8 cellular contexts compared by ENCODE assay signal in genomic region chr6:84228198-84228543, GRCh38. TPM values are rescaled to one million over a fixed set of nuclear protein-coding genes. Genes with fewer than 3 reads are reported as not detected.
A peak's percentile ranks its signal among the peaks of the same experiment; 100 is the strongest.
DNase-seq lines count a peak whose midpoint lies in the region; ATAC-seq and TF ChIP-seq lines count a peak whose summit lies in the region.

No MANE protein-coding gene starts in this region.

- H3K9ac ChIP-seq in Karpas-422 (ENCODE audit: low read length) = peak overlapping the region; percentile 83
- H3K9ac ChIP-seq in endocrine pancreas (ENCODE audit: control insufficient read depth, insufficient read depth, low read length) = peak overlapping the region; percentile 0

- intact Hi-C loops in prostate gland (cut with DNase I) = no loop called here

- peak overlapping the region; percentile 93 for H3K4me2 ChIP-seq in Karpas-422 (ENCODE audit: low read depth, low read length, poor library complexity, severe bottlenecking)

- H3K9me2 ChIP-seq in Karpas-422 (replicated peaks; ENCODE audit: insufficient read depth, low read length) = no peaks in the 10 kb centered on the region

- no peaks in the 10 kb centered on the region for H3K9me3 ChIP-seq in Karpas-422 (ENCODE audit: low read length)
- H3K9me3 ChIP-seq in endocrine pancreas (ENCODE audit: control insufficient read depth, low read length) = no peaks in the 10 kb centered on the region
- H3K9me3 ChIP-seq in prostate gland = no peaks in the 10 kb centered on the region

- DNase-seq in Karpas-422 = no peak
- no peak for DNase-seq in prostate gland (ENCODE audit: low spot score)
- no peak for DNase-seq in stimulated activated CD4-positive, alpha-beta T cell treated with anti-CD3 and anti-CD28 coated beads, Interleukin-12 subunit alpha, Interleukin-12 subunit beta, amount 100 ng/mL, for 4 hours
- DNase-seq in stimulated activated CD4-positive, alpha-beta T cell treated with anti-CD3 and anti-CD28 coated beads, Interleukin-1b, Interleukin-23, amount 100 ng/mL, for 48 hours = no peak
- no peak for DNase-seq in 8988T

- H3K36me3 ChIP-seq in Karpas-422 (ENCODE audit: insufficient read depth, low read length) (no peaks in the 10 kb centered on the region), endocrine pancreas (ENCODE audit: control insufficient read depth, insufficient read depth, low read length) (no peaks in the 10 kb centered on the region), prostate gland (no peaks in the 10 kb centered on the region)

- 0% methylated on average over 1 of the region's 1 CpG for WGBS in prostate gland

- H3K27me3 ChIP-seq in Karpas-422 (ENCODE audit: low read length) (0 out of 2 replicates have a peak, but pooled peaks cover 2% of the 10 kb centered on the region), endocrine pancreas (ENCODE audit: control insufficient read depth, insufficient read depth, low read length) (no peaks in the 10 kb centered on the region), prostate gland (replicated peaks; ENCODE audit: insufficient read depth) (no peaks in the 10 kb centered on the region)

- H3K79me2 ChIP-seq in Karpas-422 (ENCODE audit: low read length) = peaks cover 19% of the 10 kb centered on the region

- TF ChIP-seq POLR2A in prostate gland (IDR thresholded peaks at IDR 0.05) = no peak

- peaks cover 17% of the 10 kb centered on the region for H3K4me1 ChIP-seq in Karpas-422 (ENCODE audit: low read length)
- peaks cover 8% of the 10 kb centered on the region for H3K4me1 ChIP-seq in endocrine pancreas (ENCODE audit: control insufficient read depth, insufficient read depth, low read length)
- no peaks in the 10 kb centered on the region for H3K4me1 ChIP-seq in prostate gland (replicated peaks)

- no peak overlapping the region for H3K27ac ChIP-seq in Karpas-422 (ENCODE audit: low read length)
- H3K27ac ChIP-seq in prostate gland = peak overlapping the region; percentile 83 to 85

- ATAC-seq in GM18511 (IDR thresholded peaks at IDR 0.05; ENCODE audit: unreplicated experiment) (peak; percentile 0), HG02852 (IDR thresholded peaks at IDR 0.05; ENCODE audit: unreplicated experiment) (no peak)

- H4K20me1 ChIP-seq in Karpas-422 (ENCODE audit: insufficient read depth, low read depth, low read length) = no peaks in the 10 kb centered on the region

- H3K4me3 ChIP-seq in Karpas-422 (ENCODE audit: low read length) (peak overlapping the region; percentile 91), endocrine pancreas (ENCODE audit: control insufficient read depth, insufficient read depth, low read length) (peak overlapping the region; percentile 87), prostate gland (peak overlapping the region; percentile 63 to 71)

- TF ChIP-seq CTCF in prostate gland (IDR thresholded peaks at IDR 0.05) = no peak

- H2AFZ ChIP-seq in Karpas-422 (ENCODE audit: low read length) = peak overlapping the region; percentile 98

RNA-seq across cellular contexts. Expression of gene CEP162, which starts 0.7 kb away (rescaled TPM):
- 3.8 and 7.5 TPM in 2 replicates for total RNA-seq in Karpas-422 (2014; rRNA removed; shearing (Covaris generic); ENCODE audit: low replicate concordance)
- total RNA-seq in prostate gland = 10 to 100 TPM in 1 of 2 donors, 1 to 10 TPM in 1; 4.5 to 13.1 TPM
